Comparison of ENCODE assay signal across 11 cellular contexts in the genomic region with DNA sequence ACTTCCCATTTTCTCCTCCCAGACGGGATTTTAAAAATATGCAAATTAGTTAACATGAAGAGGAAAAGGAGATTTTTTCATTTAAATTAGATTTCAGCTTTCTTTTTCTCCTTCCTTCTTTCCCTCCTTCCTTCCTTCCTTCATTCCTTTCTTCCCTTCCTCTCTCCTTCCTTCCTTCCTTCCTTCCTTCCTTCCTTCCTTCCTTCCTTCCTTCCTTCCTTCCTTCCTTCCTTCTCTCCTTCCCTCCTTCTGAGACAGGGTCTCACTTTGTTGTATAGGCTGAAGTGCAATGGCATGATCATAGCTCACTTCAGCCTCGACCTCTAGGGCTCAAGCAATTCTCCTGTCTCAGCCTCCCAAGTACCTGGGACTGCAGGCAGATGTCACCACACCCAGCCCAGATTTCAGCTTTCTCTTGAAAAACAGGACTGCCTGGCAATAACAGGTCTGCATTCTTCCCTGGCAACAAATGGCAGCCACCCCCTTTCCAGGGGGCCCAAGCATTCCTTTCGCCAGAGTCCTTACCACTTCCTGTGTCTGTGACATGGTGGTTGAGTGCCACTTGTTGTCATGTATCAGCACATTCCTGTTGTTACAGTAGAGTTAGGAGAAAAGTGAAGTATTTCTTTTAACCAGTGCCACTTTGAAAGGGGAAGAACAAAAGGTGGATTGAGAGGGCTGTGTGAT.
DNase-seq lines count a peak whose midpoint lies in the region; ATAC-seq, FAIRE-seq and TF ChIP-seq lines count a peak whose summit lies in the region.
"Had no signal": no experiment of that assay in that cellular context is flagged by ENCODE, and none has a peak within 500 bp of the region (broad histone marks: within the 10 kb centered on the region; RNA-seq: fewer than 3 reads in every experiment).

No MANE protein-coding gene starts in this region.

- peaks cover 0 to 11% of the 10 kb centered on the region in 2 experiments; a peak in 2 of 5 replicates for H3K27me3 ChIP-seq in HepG2 (ENCODE audit: control insufficient read depth in 1 of 2, insufficient read depth in 2 of 2, low read length in 2 of 2)
- no peaks in the 10 kb centered on the region for H3K27me3 ChIP-seq in right lobe of liver
- H3K27me3 ChIP-seq in PC-3 (ENCODE audit: low read length): no peaks in the 10 kb centered on the region
- peaks cover 0 to 15% (median 2%) of the 10 kb centered on the region in 4 donors for H3K27me3 ChIP-seq in esophagus muscularis mucosa

- H3K4me1 ChIP-seq in HepG2 (ENCODE audit: insufficient read depth, low read length) (peaks cover 6% of the 10 kb centered on the region; the same call in 1 of the 2 replicates), right lobe of liver (no peaks in the 10 kb centered on the region), PC-3 (ENCODE audit: insufficient read depth, low read length) (0 out of 2 replicates have a peak, but pooled peaks cover 3% of the 10 kb centered on the region), esophagus muscularis mucosa (no peaks in the 10 kb centered on the region)

- TF ChIP-seq CTCF in HepG2 (CRISPR knock-in tag; IDR thresholded peaks at IDR 0.05) (no peak), right lobe of liver (IDR thresholded peaks at IDR 0.05) (no peak), PC-3 (conservative IDR thresholded peaks at IDR 0.05; ENCODE audit: low read depth, low read length) (no peak), esophagus muscularis mucosa (IDR thresholded peaks at IDR 0.05) (no peak)

- DNase-seq in HepG2 (ENCODE audit: low spot score): peak; percentile 56
- DNase-seq in right lobe of liver: no peak
- peak; percentile 67 for DNase-seq in PC-3
- peak; percentile 29 for DNase-seq in foreskin melanocyte
- peak; percentile 89 for DNase-seq in urothelium cell line (ENCODE audit: low spot score)
- no peak for DNase-seq in NCI-H2081 treated with DMSO at 0.1 percent for 48 hours (lab: John Stamatoyannopoulos, UW)
- DNase-seq in esophagus muscularis mucosa (ENCODE audit: extremely low spot score): no peak
- DNase-seq: kidney, NCI-H1105 had no signal

- H3K79me2 ChIP-seq in HepG2 (ENCODE audit: insufficient read depth, low read length): no peaks in the 10 kb centered on the region
- no peaks in the 10 kb centered on the region for H3K79me2 ChIP-seq in PC-3 (ENCODE audit: low read length)

- no peak overlapping the region for H3K4me3 ChIP-seq in HepG2 (replicated peaks in 1 of 3; ENCODE audit: insufficient read depth in 1 of 3, low read depth in 2 of 3, low read length in 3 of 3)
- no peak overlapping the region for H3K4me3 ChIP-seq in right lobe of liver
- H3K4me3 ChIP-seq in PC-3 (ENCODE audit: low read length): no peak overlapping the region
- H3K4me3 ChIP-seq in esophagus muscularis mucosa: no peak overlapping the region
- H3K4me3 ChIP-seq: GM12878 had no signal

- TF ChIP-seq RAD21 in HepG2 (CRISPR knock-in tag; IDR thresholded peaks at IDR 0.05): no peak

- CTCF ChIA-PET in HepG2 (lab: Yijun Ruan, JAX; ENCODE audit: low intra/inter-chr PET ratio, low total read pairs): no interaction called here
- CTCF ChIA-PET in PC-3 (lab: Charles Lee): no interaction called here

- H2AFZ ChIP-seq in HepG2 (ENCODE audit: low read length): no peak overlapping the region
- no peak overlapping the region for H2AFZ ChIP-seq in PC-3 (ENCODE audit: low read length)

- POLR2A ChIA-PET in HepG2 (lab: Yijun Ruan, JAX): no interaction called here
- POLR2A ChIA-PET in PC-3 (lab: Charles Lee; ENCODE audit: unreplicated experiment): no interaction called here

- intact Hi-C loops in HepG2 (cut with micrococcal nuclease; ENCODE audit: unreplicated experiment): loop anchor here (1.0 kb wide), 1 partner anchor 11 kb away; no protein-coding TSS in a partner anchor
- intact Hi-C loops in right lobe of liver (cut with DNase I): no loop called here
- intact Hi-C loops in PC-3 (cut with micrococcal nuclease): no loop called here
- intact Hi-C loops in esophagus muscularis mucosa (cut with DNase I): no loop called here

- H3K9ac ChIP-seq in HepG2 (ENCODE audit: insufficient read depth, low read depth, low read length) (no peak overlapping the region), PC-3 (ENCODE audit: low read length) (no peak overlapping the region)

- FAIRE-seq in HepG2 (lab: Jason Lieb, UNC) (no peak), urothelium cell line (lab: Jason Lieb, UNC) (peak; percentile 5)
- FAIRE-seq: GM12878, kidney had no signal

- in situ Hi-C loops in HepG2 (cut with HindIII; ENCODE audit: extremely low pct_ligation_motif_present, low pct_unique_long_range_greater_than_20kb): no loop called here

- BruUV-seq in HepG2 (replicated peaks; lab: Mats Ljungman, UMichigan) (no TSS peak), PC-3 (replicated peaks; lab: Mats Ljungman, UMichigan) (no TSS peak)

- no peak overlapping the region for H3K27ac ChIP-seq in HepG2 (ENCODE audit: extremely low read length, insufficient read depth, low read length)
- no peak overlapping the region for H3K27ac ChIP-seq in right lobe of liver
- no peak overlapping the region for H3K27ac ChIP-seq in PC-3 (ENCODE audit: low read length)
- no peak overlapping the region for H3K27ac ChIP-seq in esophagus muscularis mucosa (replicated peaks in 1 of 4)

- no peaks in the 10 kb centered on the region for H3K9me2 ChIP-seq in PC-3 (replicated peaks; ENCODE audit: low read length)

- TF ChIP-seq POLR2A in HepG2 (IDR thresholded peaks at IDR 0.05; ENCODE audit: insufficient read depth in 1 of 2, low read depth in 2 of 2, low read length in 2 of 2) (no peak), right lobe of liver (IDR thresholded peaks at IDR 0.05) (no peak), esophagus muscularis mucosa (IDR thresholded peaks at IDR 0.05; ENCODE audit: low read depth) (no peak)

- no peaks in the 10 kb centered on the region for H4K20me1 ChIP-seq in HepG2 (ENCODE audit: insufficient read depth, low read length)
- no peaks in the 10 kb centered on the region for H4K20me1 ChIP-seq in PC-3 (ENCODE audit: low read length)

- WGBS in HepG2 (ENCODE audit: low lambda C conversion rate): 5% methylated on average over 3 of the region's 3 CpGs
- 35% methylated on average over 3 of the region's 3 CpGs for WGBS in right lobe of liver (ENCODE audit: insufficient coverage, low coverage, low lambda C conversion rate, missing lambda C conversion rate)
- WGBS in esophagus muscularis mucosa: 59% methylated on average over 3 of the region's 3 CpGs

- H3K9me3 ChIP-seq in HepG2 (ENCODE audit: low read length) (no peaks in the 10 kb centered on the region), right lobe of liver (no peaks in the 10 kb centered on the region), PC-3 (ENCODE audit: low read length) (no peaks in the 10 kb centered on the region), esophagus muscularis mucosa (no peaks in the 10 kb centered on the region)

- ATAC-seq in HepG2 (no peak; the same call in 2 of the 3 replicates), right lobe of liver (no peak), PC-3 (peak; percentile 49), HG03432 (IDR thresholded peaks at IDR 0.05; ENCODE audit: unreplicated experiment) (no peak)
- ATAC-seq: GM12878 had no signal

- no peaks in the 10 kb centered on the region for H3F3A ChIP-seq in PC-3 (ENCODE audit: low read length, unreplicated experiment)

- no peak for TF ChIP-seq EP300 in HepG2 (IDR thresholded peaks at IDR 0.05; ENCODE audit: low read depth in 2 of 2, low read length in 2 of 2)
- TF ChIP-seq EP300 in HepG2 (CRISPR knock-in tag; IDR thresholded peaks at IDR 0.05; ENCODE audit: borderline replicate concordance): no peak
- no peak for TF ChIP-seq EP300 in esophagus muscularis mucosa (IDR thresholded peaks at IDR 0.05)

- H3K4me2 ChIP-seq in HepG2 (ENCODE audit: low read depth, low read length) (peak overlapping the region; percentile 33; the same call in 1 of the 2 replicates), PC-3 (ENCODE audit: low read length) (0 out of 2 replicates have a peak overlapping the region, but pooled peaks have one; percentile 17)

- no peaks in the 10 kb centered on the region for H3K36me3 ChIP-seq in HepG2 (replicated peaks in 1 of 2; ENCODE audit: control insufficient read depth in 1 of 2, insufficient read depth in 2 of 2, low read length in 2 of 2)
- no peaks in the 10 kb centered on the region for H3K36me3 ChIP-seq in right lobe of liver
- no peaks in the 10 kb centered on the region for H3K36me3 ChIP-seq in PC-3 (ENCODE audit: low read depth, low read length)
- no peaks in the 10 kb centered on the region for H3K36me3 ChIP-seq in esophagus muscularis mucosa

TF ChIP-seq in HepG2, 621 proteins besides CTCF, POLR2A, EP300 and RAD21:
- TF ChIP-seq RFX5 (IDR thresholded peaks at IDR 0.05; ENCODE audit: low read depth, low read length) (peak; percentile 92), TEAD3 (CRISPR knock-in tag; optimal IDR thresholded peaks at IDR 0.05; ENCODE audit: borderline replicate concordance) (peak; percentile 24), SMC3 (IDR thresholded peaks at IDR 0.05; ENCODE audit: low read length) (no peak)

Comparison
In these comparisons a context has a peak if more than half of its experiments do, and no peak if none do; other contexts are left out.
1. DNase-seq: peak in HepG2 (single experiment), PC-3 (single experiment), foreskin melanocyte (single experiment) and urothelium cell line (single experiment); none in right lobe of liver (0 of 3), NCI-H2081 treated with DMSO at 0.1 percent for 48 hours (single experiment) and esophagus muscularis mucosa (single experiment).